12 cellular contexts compared by ENCODE assay signal in genomic region chr6:24935323-24935722, GRCh38. TPM values are rescaled to one million over a fixed set of nuclear protein-coding genes. Genes with fewer than 3 reads are reported as not detected.
A peak's percentile ranks its signal among the peaks of the same experiment; 100 is the strongest.
DNase-seq lines count a peak whose midpoint lies in the region; ATAC-seq and TF ChIP-seq lines count a peak whose summit lies in the region.
"Had no signal": no experiment of that assay in that cellular context is flagged by ENCODE, and none has a peak within 500 bp of the region (broad histone marks: within the 10 kb centered on the region; RNA-seq: fewer than 3 reads in every experiment).

No MANE protein-coding gene starts in this region.

- POLR2A ChIA-PET in CD8-positive, alpha-beta memory T cell (lab: Charles Lee), result interaction anchor here (0.6 to 8.3 kb wide), 10 partner anchors 10 to 77 kb away, joined by 3 to 117 read pairs (median 4); no protein-coding TSS in a partner anchor

- H3K27me3 ChIP-seq in CD8-positive, alpha-beta memory T cell (ENCODE audit: insufficient read depth, low read length, poor library complexity, severe bottlenecking), result no peaks in the 10 kb centered on the region
- H3K27me3 ChIP-seq in HUES64 (ENCODE audit: insufficient read depth, low read length), result no peaks in the 10 kb centered on the region

- ATAC-seq in natural killer cell, result peak; percentile 11 to 38 (median 38)

- peak overlapping the region; percentile 64 for H3K27ac ChIP-seq in CD8-positive, alpha-beta memory T cell (ENCODE audit: low read depth, low read length)
- peak overlapping the region; percentile 32; the same call in 1 of the 2 replicates for H3K27ac ChIP-seq in HUES64 (ENCODE audit: low read depth, low read length)
- H3K27ac ChIP-seq: pancreas, VCaP had no signal

- CTCF ChIA-PET in CD8-positive, alpha-beta memory T cell (lab: Charles Lee), result interaction anchor here (0.9 to 9.4 kb wide), 20 partner anchors 10 to 139 kb away, joined by 3 to 192 read pairs (median 29); no protein-coding TSS in a partner anchor

- H3K4me1 ChIP-seq in CD8-positive, alpha-beta memory T cell (ENCODE audit: insufficient read depth, low read length), result peaks cover 46% of the 10 kb centered on the region
- peaks cover 47% of the 10 kb centered on the region for H3K4me1 ChIP-seq in HUES64 (ENCODE audit: insufficient read depth, low read length)
- H3K4me1 ChIP-seq: pancreas had no signal

- TF ChIP-seq CTCF in natural killer cell (IDR thresholded peaks at IDR 0.05), result no peak

- H3K4me3 Mint-ChIP-seq in CD8-positive, alpha-beta memory T cell, result peak overlapping the region; percentile 85 to 99 (median 99)
- H3K4me3 Mint-ChIP-seq in activated naive CD8-positive, alpha-beta T cell treated with anti-CD3 and anti-CD28 coated beads for 36 hours, result peak overlapping the region; percentile 95
- H3K4me3 Mint-ChIP-seq in natural killer cell, result peak overlapping the region; percentile 99

- no peak for DNase-seq in CD8-positive, alpha-beta memory T cell
- no peak for DNase-seq in activated naive CD8-positive, alpha-beta T cell treated with anti-CD3 and anti-CD28 coated beads for 36 hours
- DNase-seq in natural killer cell (no peak), DMS53 treated with DMSO at 0.1 percent for 48 hours (lab: John Stamatoyannopoulos, UW; ENCODE audit: unreplicated experiment) (no peak), C1 segment of cervical spinal cord (lab: John Stamatoyannopoulos, UW) (no peak), RPMI8226 (no peak), NCI-H146 (lab: John Stamatoyannopoulos, UW) (no peak)
- DNase-seq: MM.1S, NCI-H510A had no signal

- H3K27ac Mint-ChIP-seq in CD8-positive, alpha-beta memory T cell, result peak overlapping the region; percentile 84 to 97 (median 90)
- peak overlapping the region; percentile 90 for H3K27ac Mint-ChIP-seq in activated naive CD8-positive, alpha-beta T cell treated with anti-CD3 and anti-CD28 coated beads for 36 hours
- H3K27ac Mint-ChIP-seq in natural killer cell, result peak overlapping the region; percentile 71 to 89

- H3K4me1 Mint-ChIP-seq in CD8-positive, alpha-beta memory T cell, result peaks cover 57 to 64% (median 63%) of the 10 kb centered on the region in 3 donors
- H3K4me1 Mint-ChIP-seq in activated naive CD8-positive, alpha-beta T cell treated with anti-CD3 and anti-CD28 coated beads for 36 hours, result peaks cover 82% of the 10 kb centered on the region
- H3K4me1 Mint-ChIP-seq in natural killer cell, result peaks cover 92% of the 10 kb centered on the region in 2 donors

- peaks cover 19 to 62% (median 36%) of the 10 kb centered on the region in 3 donors for H3K36me3 Mint-ChIP-seq in CD8-positive, alpha-beta memory T cell
- peaks cover 8% of the 10 kb centered on the region for H3K36me3 Mint-ChIP-seq in activated naive CD8-positive, alpha-beta T cell treated with anti-CD3 and anti-CD28 coated beads for 36 hours
- peaks cover 16% of the 10 kb centered on the region for H3K36me3 Mint-ChIP-seq in natural killer cell

- WGBS in HUES64, result 82% methylated on average over 1 of the region's 2 CpGs

- no peaks in the 10 kb centered on the region for H3K9me3 Mint-ChIP-seq in CD8-positive, alpha-beta memory T cell
- no peaks in the 10 kb centered on the region for H3K9me3 Mint-ChIP-seq in activated naive CD8-positive, alpha-beta T cell treated with anti-CD3 and anti-CD28 coated beads for 36 hours
- H3K9me3 Mint-ChIP-seq in natural killer cell, result no peaks in the 10 kb centered on the region

- H3K36me3 ChIP-seq in CD8-positive, alpha-beta memory T cell (ENCODE audit: insufficient read depth, low read length), result peaks cover 10% of the 10 kb centered on the region
- no peaks in the 10 kb centered on the region for H3K36me3 ChIP-seq in HUES64 (ENCODE audit: insufficient read depth, low read length)
- H3K36me3 ChIP-seq: pancreas had no signal

- H3K9me3 ChIP-seq in CD8-positive, alpha-beta memory T cell (ENCODE audit: low read length), result no peaks in the 10 kb centered on the region
- no peaks in the 10 kb centered on the region for H3K9me3 ChIP-seq in HUES64 (ENCODE audit: insufficient read depth, low read depth, low read length)
- H3K9me3 ChIP-seq: pancreas had no signal

- no peaks in the 10 kb centered on the region for H3K27me3 Mint-ChIP-seq in CD8-positive, alpha-beta memory T cell
- H3K27me3 Mint-ChIP-seq in activated naive CD8-positive, alpha-beta T cell treated with anti-CD3 and anti-CD28 coated beads for 36 hours, result no peaks in the 10 kb centered on the region
- H3K27me3 Mint-ChIP-seq in natural killer cell (ENCODE audit: low read depth in 2 of 2), result no peaks in the 10 kb centered on the region

- intact Hi-C loops in natural killer cell (cut with micrococcal nuclease), result loop anchor here (5.0 to 10.0 kb wide), 3 partner anchors 33 to 202 kb away; no protein-coding TSS in a partner anchor

- H3K4me3 ChIP-seq in CD8-positive, alpha-beta memory T cell (ENCODE audit: low read length), result peak overlapping the region; percentile 72
- H3K4me3 ChIP-seq in HUES64 (ENCODE audit: low read length), result peak overlapping the region; percentile 27; the same call in 1 of the 2 replicates
- H3K4me3 ChIP-seq: pancreas had no signal

- no peak overlapping the region for H3K9ac ChIP-seq in HUES64 (ENCODE audit: low read depth, low read length)

RNA-seq across cellular contexts. Expression of gene RIPOR2, which starts 0.4 kb away (rescaled TPM):
- total RNA-seq in CD8-positive, alpha-beta memory T cell, result 10 to 100 TPM; 54.4 to 58.2 TPM
- 427 TPM for polyA plus RNA-seq in CD8-positive, alpha-beta memory T cell
- 8.8 TPM for polyA plus RNA-seq in HUES64 (2013, experiment 1 of 2)
- 8.8 TPM for polyA plus RNA-seq in HUES64 (2013, experiment 2 of 2)
- total RNA-seq in activated naive CD8-positive, alpha-beta T cell treated with anti-CD3 and anti-CD28 coated beads for 36 hours, result 10 to 100 TPM; 75.2 to 80.0 TPM
- 100 to 1,000 TPM; 234 to 312 (median 299) TPM for total RNA-seq in natural killer cell
